Comparison of ENCODE assay signal across 1 cellular context in genomic region chr1:1063945-1064831, GRCh38.
TF ChIP-seq lines count a peak whose summit lies in the region.

No MANE protein-coding gene starts in this region.

TF ChIP-seq in HepG2, 621 proteins besides CTCF, POLR2A, EP300 and RAD21 (continued from another document and continues in another):
- peak; percentile 34; the same call in 1 of the 2 replicates for TF ChIP-seq ZNF710 (CRISPR knock-in tag; IDR thresholded peaks at IDR 0.05; ENCODE audit: borderline replicate concordance)
- no peak for TF ChIP-seq E2F1 (CRISPR knock-in tag; IDR thresholded peaks at IDR 0.05)
- peak; percentile 40; the same call in 1 of the 2 replicates for TF ChIP-seq TARDBP (CRISPR knock-in tag; IDR thresholded peaks at IDR 0.05)
- TF ChIP-seq CCAR2 (optimal IDR thresholded peaks at IDR 0.05; ENCODE audit: low read depth, low read length) = no peak
- TF ChIP-seq ZBTB42 (CRISPR knock-in tag; IDR thresholded peaks at IDR 0.05) = no peak
- no peak for TF ChIP-seq CC2D1A (CRISPR knock-in tag; IDR thresholded peaks at IDR 0.05)
- TF ChIP-seq SPEN (CRISPR knock-in tag; IDR thresholded peaks at IDR 0.05; ENCODE audit: low read depth) = peak; percentile 62
- TF ChIP-seq HNF1B (CRISPR knock-in tag; IDR thresholded peaks at IDR 0.05) = peak; percentile 93
- no peak for TF ChIP-seq ZBTB44 (CRISPR knock-in tag; IDR thresholded peaks at IDR 0.05)
- peak; percentile 50; the same call in 1 of the 2 replicates for TF ChIP-seq RXRB (CRISPR knock-in tag; IDR thresholded peaks at IDR 0.05; ENCODE audit: borderline replicate concordance)
- TF ChIP-seq ZNF160 (CRISPR knock-in tag; IDR thresholded peaks at IDR 0.05) = no peak
- TF ChIP-seq ZNF224 (CRISPR knock-in tag; IDR thresholded peaks at IDR 0.05) = no peak
- TF ChIP-seq ZNF512B (CRISPR knock-in tag; IDR thresholded peaks at IDR 0.05; ENCODE audit: borderline replicate concordance) = no peak
- TF ChIP-seq ATF7 (IDR thresholded peaks at IDR 0.05) = no peak
- TF ChIP-seq ATF7 (CRISPR knock-in tag; IDR thresholded peaks at IDR 0.05) = peak; percentile 26; the same call in 1 of the 2 replicates
- TF ChIP-seq ZNF720 (CRISPR knock-in tag; IDR thresholded peaks at IDR 0.05) = 0 out of 2 replicates have a peak, but pooled peaks have one; percentile 56
- peak; percentile 60; the same call in 1 of the 2 replicates for TF ChIP-seq FOXK1 (CRISPR knock-in tag; IDR thresholded peaks at IDR 0.05; ENCODE audit: borderline replicate concordance, low read depth)
- TF ChIP-seq ZNF788 (CRISPR knock-in tag; IDR thresholded peaks at IDR 0.05; ENCODE audit: borderline replicate concordance) = peak; percentile 74; the same call in 1 of the 2 replicates
- TF ChIP-seq POGK (CRISPR knock-in tag; conservative IDR thresholded peaks at IDR 0.05) = peak; percentile 66; the same call in 1 of the 2 replicates
- TF ChIP-seq MED1 (CRISPR knock-in tag; IDR thresholded peaks at IDR 0.05) = peak; percentile 55
- no peak for TF ChIP-seq HMGXB3 (CRISPR knock-in tag; IDR thresholded peaks at IDR 0.05; ENCODE audit: borderline replicate concordance)
- no peak for TF ChIP-seq ZNF674 (CRISPR knock-in tag; IDR thresholded peaks at IDR 0.05; ENCODE audit: low read depth)
- no peak for TF ChIP-seq GPBP1L1 (CRISPR knock-in tag; IDR thresholded peaks at IDR 0.05)
- TF ChIP-seq ARNT2 (CRISPR knock-in tag; IDR thresholded peaks at IDR 0.05; ENCODE audit: low read depth) = peak; percentile 77
- TF ChIP-seq RXRA (CRISPR knock-in tag; IDR thresholded peaks at IDR 0.05) = peak; percentile 50; the same call in 1 of the 2 replicates
- no peak for TF ChIP-seq PREB (CRISPR knock-in tag; IDR thresholded peaks at IDR 0.05)
- TF ChIP-seq TCF12 (IDR thresholded peaks at IDR 0.05) = no peak
- no peak for TF ChIP-seq TCF12 (CRISPR knock-in tag; IDR thresholded peaks at IDR 0.05)
- no peak for TF ChIP-seq ZFAT (CRISPR knock-in tag; conservative IDR thresholded peaks at IDR 0.05)
- no peak for TF ChIP-seq ZBTB8A (CRISPR knock-in tag; IDR thresholded peaks at IDR 0.05; ENCODE audit: borderline replicate concordance, low read depth)
- no peak for TF ChIP-seq SUZ12 (IDR thresholded peaks at IDR 0.05; ENCODE audit: low read depth, low read length)
- no peak; the same call in 1 of the 2 replicates for TF ChIP-seq NRL (CRISPR knock-in tag; IDR thresholded peaks at IDR 0.05; ENCODE audit: borderline replicate concordance)
- TF ChIP-seq PRDM10 (CRISPR knock-in tag; IDR thresholded peaks at IDR 0.05; ENCODE audit: low read depth) = 0 out of 2 replicates have a peak, but pooled peaks have one; percentile 72
- TF ChIP-seq TBL1XR1 (IDR thresholded peaks at IDR 0.05; ENCODE audit: borderline replicate concordance, low read length, partially characterized antibody) = no peak
- TF ChIP-seq ZNF776 (CRISPR knock-in tag; IDR thresholded peaks at IDR 0.05) = no peak; the same call in 1 of the 2 replicates
